ENCODE assay signal across 19 cellular contexts in the genomic region with DNA sequence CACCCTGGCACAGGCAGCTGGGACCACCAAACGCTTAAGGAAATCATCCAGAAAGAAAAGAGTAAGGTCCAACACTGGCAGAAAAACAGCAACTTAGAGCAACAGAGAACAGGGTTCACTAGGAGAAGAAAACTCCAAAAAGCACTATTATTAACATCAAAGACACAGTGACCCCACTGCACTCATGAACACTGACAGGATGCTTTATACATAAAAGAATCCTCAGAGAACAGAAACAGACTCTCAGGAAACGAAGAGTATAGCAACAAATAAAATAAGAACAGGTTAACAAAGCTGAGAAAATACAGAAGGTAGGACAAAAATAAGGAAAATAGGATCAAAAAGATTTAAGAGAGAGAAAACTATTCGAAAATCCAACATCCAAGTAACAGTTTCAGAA.
"Had no signal": no experiment of that assay in that cellular context is flagged by ENCODE, and none has a peak within 500 bp of the region (broad histone marks: within the 10 kb centered on the region; RNA-seq: fewer than 3 reads in every experiment).

No MANE protein-coding gene starts in this region.

- H3K27me3 ChIP-seq: brain microvascular endothelial cell, colonic mucosa, neutrophil, pancreas had no signal

- H3K27me3 Mint-ChIP-seq: activated CD4-positive, alpha-beta memory T cell treated with anti-CD3 and anti-CD28 coated beads, Interleukin-2, amount 10 ng/mL, durations not matched to agents 7 days and 5 days; activated CD4-positive, alpha-beta T cell treated with anti-CD3 and anti-CD28 coated beads for 36 hours; activated naive CD8-positive, alpha-beta T cell treated with anti-CD3 and anti-CD28 coated beads, Interleukin-2, amount 50 U/mL, for 24 hours had no signal

- H3K36me3 ChIP-seq: colonic mucosa, pancreas had no signal

- H3K36me3 Mint-ChIP-seq: stimulated activated effector memory CD8-positive, alpha-beta T cell treated with anti-CD3 and anti-CD28 coated beads, Interleukin-12 subunit alpha, Interleukin-12 subunit beta, amount 100 ng/mL, for 72 hours had no signal

- H3K4me2 ChIP-seq: smooth muscle cell had no signal

- H3K4me3 ChIP-seq: colonic mucosa, lung, pancreas, smooth muscle cell had no signal

- H3K4me3 Mint-ChIP-seq: activated CD4-positive, alpha-beta memory T cell treated with anti-CD3 and anti-CD28 coated beads, Interleukin-2, amount 10 ng/mL, durations not matched to agents 7 days and 5 days; activated CD4-positive, alpha-beta T cell treated with anti-CD3 and anti-CD28 coated beads for 36 hours; activated naive CD8-positive, alpha-beta T cell treated with anti-CD3 and anti-CD28 coated beads, Interleukin-2, amount 50 U/mL, for 24 hours; stimulated activated effector memory CD8-positive, alpha-beta T cell treated with anti-CD3 and anti-CD28 coated beads, Interleukin-12 subunit alpha, Interleukin-12 subunit beta, amount 100 ng/mL, for 72 hours; T-helper 2 cell treated with Interferon-gamma antibody and Interleukin-4, amounts not matched to agents 5 μg/mL and 100 μg/mL, for 36 hours had no signal

- H3K4me1 ChIP-seq: colonic mucosa, pancreas had no signal

- ATAC-seq: activated CD4-positive, alpha-beta T cell treated with anti-CD3 and anti-CD28 coated beads for 36 hours; activated naive CD8-positive, alpha-beta T cell treated with anti-CD3 and anti-CD28 coated beads, Interleukin-2, amount 50 U/mL, for 24 hours; pancreas; stimulated activated effector memory CD8-positive, alpha-beta T cell treated with anti-CD3 and anti-CD28 coated beads, Interleukin-12 subunit alpha, Interleukin-12 subunit beta, amount 100 ng/mL, for 72 hours had no signal

- H3K27ac Mint-ChIP-seq: activated CD4-positive, alpha-beta memory T cell treated with anti-CD3 and anti-CD28 coated beads, Interleukin-2, amount 10 ng/mL, durations not matched to agents 7 days and 5 days; activated CD4-positive, alpha-beta T cell treated with anti-CD3 and anti-CD28 coated beads for 36 hours; activated naive CD8-positive, alpha-beta T cell treated with anti-CD3 and anti-CD28 coated beads, Interleukin-2, amount 50 U/mL, for 24 hours; stimulated activated effector memory CD8-positive, alpha-beta T cell treated with anti-CD3 and anti-CD28 coated beads, Interleukin-12 subunit alpha, Interleukin-12 subunit beta, amount 100 ng/mL, for 72 hours; T-helper 2 cell treated with Interferon-gamma antibody and Interleukin-4, amounts not matched to agents 5 μg/mL and 100 μg/mL, for 36 hours had no signal

- H3K9me3 ChIP-seq: colonic mucosa, neutrophil, pancreas had no signal

- H3K27ac ChIP-seq: brain microvascular endothelial cell, colonic mucosa, neutrophil, pancreas had no signal

- H3K9me3 Mint-ChIP-seq: activated CD4-positive, alpha-beta memory T cell treated with anti-CD3 and anti-CD28 coated beads, Interleukin-2, amount 10 ng/mL, durations not matched to agents 7 days and 5 days; activated naive CD8-positive, alpha-beta T cell treated with anti-CD3 and anti-CD28 coated beads, Interleukin-2, amount 50 U/mL, for 24 hours; stimulated activated effector memory CD8-positive, alpha-beta T cell treated with anti-CD3 and anti-CD28 coated beads, Interleukin-12 subunit alpha, Interleukin-12 subunit beta, amount 100 ng/mL, for 72 hours; T-helper 2 cell treated with Interferon-gamma antibody and Interleukin-4, amounts not matched to agents 5 μg/mL and 100 μg/mL, for 36 hours had no signal

- DNase-seq: activated CD4-positive, alpha-beta memory T cell treated with anti-CD3 and anti-CD28 coated beads, Interleukin-2, amount 10 ng/mL, durations not matched to agents 7 days and 5 days; activated CD4-positive, alpha-beta T cell treated with anti-CD3 and anti-CD28 coated beads for 36 hours; activated CD8-positive, alpha-beta memory T cell treated with anti-CD3 and anti-CD28 coated beads, Interleukin-2, amount 50 U/mL, for 4 hours; activated naive CD8-positive, alpha-beta T cell treated with anti-CD3 and anti-CD28 coated beads, Interleukin-2, amount 50 U/mL, for 24 hours; anterior cingulate cortex; brain microvascular endothelial cell; central memory CD4-positive, alpha-beta T cell; colonic mucosa; erythroblast; foreskin melanocyte; hypothalamus; midbrain; stimulated activated CD4-positive, alpha-beta T cell treated with anti-CD3 and anti-CD28 coated beads, Interleukin-4, amount 100 ng/mL, for 24 hours had no signal
